In the genomic region with DNA sequence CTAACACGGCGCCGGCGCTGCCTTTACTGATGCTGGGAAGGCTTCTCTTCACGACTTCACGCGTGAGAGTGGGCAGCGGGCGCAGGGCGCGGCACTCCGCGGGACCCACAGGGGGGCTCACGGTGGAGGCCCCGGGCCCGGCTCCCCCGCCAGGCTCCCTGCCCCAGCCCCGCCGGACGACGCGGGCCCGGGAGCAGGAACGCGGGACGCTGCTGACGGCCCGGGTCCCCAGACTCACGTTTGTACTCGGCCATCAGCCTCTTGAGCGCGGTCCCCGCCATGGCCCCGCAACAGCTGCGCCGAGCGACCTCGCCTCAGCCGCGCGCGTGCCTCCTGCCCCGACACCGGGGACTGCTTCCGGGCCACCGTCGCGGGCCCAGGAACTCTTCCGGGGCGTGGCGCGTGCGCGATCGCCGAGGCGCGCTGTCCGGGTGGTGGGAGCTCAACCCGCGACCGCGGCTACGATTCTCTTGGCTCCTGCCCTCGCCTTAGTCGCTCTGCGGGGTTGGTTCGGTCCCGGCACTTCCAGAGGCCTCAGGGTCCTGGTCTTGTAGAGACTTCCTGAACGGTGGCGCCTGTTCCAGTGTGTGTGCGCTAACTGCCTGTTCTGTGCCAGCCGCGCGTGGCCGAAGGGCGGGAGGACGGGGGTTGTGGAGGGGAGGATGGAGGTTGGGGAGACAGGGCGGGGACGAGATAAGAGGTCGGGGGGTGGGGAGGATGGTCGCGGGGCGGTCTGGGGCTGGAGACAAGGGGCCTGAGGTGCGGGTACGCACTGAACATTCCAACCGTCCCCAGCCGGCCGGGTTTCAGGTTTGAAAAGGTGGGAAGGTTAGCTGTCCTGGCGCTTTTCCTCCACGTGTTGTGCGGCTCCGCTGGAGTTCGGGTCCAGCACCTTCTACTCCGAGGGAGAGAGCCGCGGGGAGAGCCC, we compare ENCODE assay signal across 1 cellular context.
TF ChIP-seq lines count a peak whose summit lies in the region.

A gene with protein sequence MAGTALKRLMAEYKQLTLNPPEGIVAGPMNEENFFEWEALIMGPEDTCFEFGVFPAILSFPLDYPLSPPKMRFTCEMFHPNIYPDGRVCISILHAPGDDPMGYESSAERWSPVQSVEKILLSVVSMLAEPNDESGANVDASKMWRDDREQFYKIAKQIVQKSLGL (minus strand): TSS at position 353 of the 928 bp plus-strand sequence. CDS start 72 bp downstream, at position 281.

TF ChIP-seq in HepG2, 621 proteins besides CTCF, POLR2A, EP300 and RAD21 (continued from another document and continues in another):
- TF ChIP-seq ZNF839 (CRISPR knock-in tag; IDR thresholded peaks at IDR 0.05; ENCODE audit: borderline replicate concordance), result no peak
- peak; percentile 86 for TF ChIP-seq KDM2A (CRISPR knock-in tag; IDR thresholded peaks at IDR 0.05; ENCODE audit: borderline replicate concordance, low read depth)
- 0 out of 2 replicates have a peak, but pooled peaks have one; percentile 31 for TF ChIP-seq ZNF75D (CRISPR knock-in tag; IDR thresholded peaks at IDR 0.05; ENCODE audit: borderline replicate concordance)
- TF ChIP-seq ZNF720 (CRISPR knock-in tag; IDR thresholded peaks at IDR 0.05), result 0 out of 2 replicates have a peak, but pooled peaks have one; percentile 22
- TF ChIP-seq ZSCAN25 (CRISPR knock-in tag; IDR thresholded peaks at IDR 0.05), result peak; percentile 40; the same call in 1 of the 2 replicates
- TF ChIP-seq, protein P1, sequence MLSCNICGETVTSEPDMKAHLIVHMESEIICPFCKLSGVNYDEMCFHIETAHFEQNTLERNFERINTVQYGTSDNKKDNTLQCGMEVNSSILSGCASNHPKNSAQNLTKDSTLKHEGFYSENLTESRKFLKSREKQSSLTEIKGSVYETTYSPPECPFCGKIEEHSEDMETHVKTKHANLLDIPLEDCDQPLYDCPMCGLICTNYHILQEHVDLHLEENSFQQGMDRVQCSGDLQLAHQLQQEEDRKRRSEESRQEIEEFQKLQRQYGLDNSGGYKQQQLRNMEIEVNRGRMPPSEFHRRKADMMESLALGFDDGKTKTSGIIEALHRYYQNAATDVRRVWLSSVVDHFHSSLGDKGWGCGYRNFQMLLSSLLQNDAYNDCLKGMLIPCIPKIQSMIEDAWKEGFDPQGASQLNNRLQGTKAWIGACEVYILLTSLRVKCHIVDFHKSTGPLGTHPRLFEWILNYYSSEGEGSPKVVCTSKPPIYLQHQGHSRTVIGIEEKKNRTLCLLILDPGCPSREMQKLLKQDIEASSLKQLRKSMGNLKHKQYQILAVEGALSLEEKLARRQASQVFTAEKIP (CRISPR knock-in tag; IDR thresholded peaks at IDR 0.05; ENCODE audit: borderline replicate concordance), result no peak
- TF ChIP-seq TCF7 (IDR thresholded peaks at IDR 0.05; ENCODE audit: low read depth), result no peak
- TF ChIP-seq ZNF446 (CRISPR knock-in tag; IDR thresholded peaks at IDR 0.05), result peak; percentile 56; the same call in 1 of the 2 replicates
- TF ChIP-seq MLLT10 (CRISPR knock-in tag; IDR thresholded peaks at IDR 0.05), result no peak
- no peak for TF ChIP-seq TP53 (CRISPR knock-in tag; conservative IDR thresholded peaks at IDR 0.05)
- TF ChIP-seq ZBTB3 (CRISPR knock-in tag; IDR thresholded peaks at IDR 0.05; ENCODE audit: borderline replicate concordance, low read depth), result no peak
- peak; percentile 29; the same call in 1 of the 2 replicates for TF ChIP-seq KLF12 (CRISPR knock-in tag; IDR thresholded peaks at IDR 0.05; ENCODE audit: borderline replicate concordance)
- peak; percentile 85 for TF ChIP-seq ZC3H13 (CRISPR knock-in tag; IDR thresholded peaks at IDR 0.05)
- TF ChIP-seq, protein P2, sequence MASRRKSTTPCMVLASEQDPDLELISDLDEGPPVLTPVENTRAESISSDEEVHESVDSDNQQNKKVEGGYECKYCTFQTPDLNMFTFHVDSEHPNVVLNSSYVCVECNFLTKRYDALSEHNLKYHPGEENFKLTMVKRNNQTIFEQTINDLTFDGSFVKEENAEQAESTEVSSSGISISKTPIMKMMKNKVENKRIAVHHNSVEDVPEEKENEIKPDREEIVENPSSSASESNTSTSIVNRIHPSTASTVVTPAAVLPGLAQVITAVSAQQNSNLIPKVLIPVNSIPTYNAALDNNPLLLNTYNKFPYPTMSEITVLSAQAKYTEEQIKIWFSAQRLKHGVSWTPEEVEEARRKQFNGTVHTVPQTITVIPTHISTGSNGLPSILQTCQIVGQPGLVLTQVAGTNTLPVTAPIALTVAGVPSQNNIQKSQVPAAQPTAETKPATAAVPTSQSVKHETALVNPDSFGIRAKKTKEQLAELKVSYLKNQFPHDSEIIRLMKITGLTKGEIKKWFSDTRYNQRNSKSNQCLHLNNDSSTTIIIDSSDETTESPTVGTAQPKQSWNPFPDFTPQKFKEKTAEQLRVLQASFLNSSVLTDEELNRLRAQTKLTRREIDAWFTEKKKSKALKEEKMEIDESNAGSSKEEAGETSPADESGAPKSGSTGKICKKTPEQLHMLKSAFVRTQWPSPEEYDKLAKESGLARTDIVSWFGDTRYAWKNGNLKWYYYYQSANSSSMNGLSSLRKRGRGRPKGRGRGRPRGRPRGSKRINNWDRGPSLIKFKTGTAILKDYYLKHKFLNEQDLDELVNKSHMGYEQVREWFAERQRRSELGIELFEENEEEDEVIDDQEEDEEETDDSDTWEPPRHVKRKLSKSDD (CRISPR knock-in tag; IDR thresholded peaks at IDR 0.05; ENCODE audit: low read depth), result peak; percentile 56; the same call in 1 of the 2 replicates
- TF ChIP-seq ZNF331 (CRISPR knock-in tag; IDR thresholded peaks at IDR 0.05), result peak; percentile 58; the same call in 1 of the 2 replicates
- no peak for TF ChIP-seq HNRNPH1 (optimal IDR thresholded peaks at IDR 0.05; ENCODE audit: low read depth, low read length)
- no peak for TF ChIP-seq U2AF1 (optimal IDR thresholded peaks at IDR 0.05; ENCODE audit: low read depth, low read length)
- TF ChIP-seq ZNF792 (CRISPR knock-in tag; IDR thresholded peaks at IDR 0.05), result peak; percentile 84
- TF ChIP-seq, protein P3, sequence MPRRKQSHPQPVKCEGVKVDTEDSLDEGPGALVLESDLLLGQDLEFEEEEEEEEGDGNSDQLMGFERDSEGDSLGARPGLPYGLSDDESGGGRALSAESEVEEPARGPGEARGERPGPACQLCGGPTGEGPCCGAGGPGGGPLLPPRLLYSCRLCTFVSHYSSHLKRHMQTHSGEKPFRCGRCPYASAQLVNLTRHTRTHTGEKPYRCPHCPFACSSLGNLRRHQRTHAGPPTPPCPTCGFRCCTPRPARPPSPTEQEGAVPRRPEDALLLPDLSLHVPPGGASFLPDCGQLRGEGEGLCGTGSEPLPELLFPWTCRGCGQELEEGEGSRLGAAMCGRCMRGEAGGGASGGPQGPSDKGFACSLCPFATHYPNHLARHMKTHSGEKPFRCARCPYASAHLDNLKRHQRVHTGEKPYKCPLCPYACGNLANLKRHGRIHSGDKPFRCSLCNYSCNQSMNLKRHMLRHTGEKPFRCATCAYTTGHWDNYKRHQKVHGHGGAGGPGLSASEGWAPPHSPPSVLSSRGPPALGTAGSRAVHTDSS (CRISPR knock-in tag; conservative IDR thresholded peaks at IDR 0.05), result no peak
- TF ChIP-seq, protein P4, sequence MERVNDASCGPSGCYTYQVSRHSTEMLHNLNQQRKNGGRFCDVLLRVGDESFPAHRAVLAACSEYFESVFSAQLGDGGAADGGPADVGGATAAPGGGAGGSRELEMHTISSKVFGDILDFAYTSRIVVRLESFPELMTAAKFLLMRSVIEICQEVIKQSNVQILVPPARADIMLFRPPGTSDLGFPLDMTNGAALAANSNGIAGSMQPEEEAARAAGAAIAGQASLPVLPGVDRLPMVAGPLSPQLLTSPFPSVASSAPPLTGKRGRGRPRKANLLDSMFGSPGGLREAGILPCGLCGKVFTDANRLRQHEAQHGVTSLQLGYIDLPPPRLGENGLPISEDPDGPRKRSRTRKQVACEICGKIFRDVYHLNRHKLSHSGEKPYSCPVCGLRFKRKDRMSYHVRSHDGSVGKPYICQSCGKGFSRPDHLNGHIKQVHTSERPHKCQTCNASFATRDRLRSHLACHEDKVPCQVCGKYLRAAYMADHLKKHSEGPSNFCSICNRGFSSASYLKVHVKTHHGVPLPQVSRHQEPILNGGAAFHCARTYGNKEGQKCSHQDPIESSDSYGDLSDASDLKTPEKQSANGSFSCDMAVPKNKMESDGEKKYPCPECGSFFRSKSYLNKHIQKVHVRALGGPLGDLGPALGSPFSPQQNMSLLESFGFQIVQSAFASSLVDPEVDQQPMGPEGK (CRISPR knock-in tag; IDR thresholded peaks at IDR 0.05), result no peak
- TF ChIP-seq ZNF619 (CRISPR knock-in tag; IDR thresholded peaks at IDR 0.05), result no peak
- TF ChIP-seq, protein P5, sequence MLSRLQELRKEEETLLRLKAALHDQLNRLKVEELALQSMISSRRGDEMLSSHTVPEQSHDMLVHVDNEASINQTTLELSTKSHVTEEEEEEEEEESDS (CRISPR knock-in tag; IDR thresholded peaks at IDR 0.05; ENCODE audit: borderline replicate concordance), result no peak
- no peak for TF ChIP-seq SCMH1 (CRISPR knock-in tag; IDR thresholded peaks at IDR 0.05; ENCODE audit: borderline replicate concordance)
- no peak for TF ChIP-seq PHF5A (CRISPR knock-in tag; IDR thresholded peaks at IDR 0.05; ENCODE audit: low read depth, unreplicated experiment)
- TF ChIP-seq, protein P6, sequence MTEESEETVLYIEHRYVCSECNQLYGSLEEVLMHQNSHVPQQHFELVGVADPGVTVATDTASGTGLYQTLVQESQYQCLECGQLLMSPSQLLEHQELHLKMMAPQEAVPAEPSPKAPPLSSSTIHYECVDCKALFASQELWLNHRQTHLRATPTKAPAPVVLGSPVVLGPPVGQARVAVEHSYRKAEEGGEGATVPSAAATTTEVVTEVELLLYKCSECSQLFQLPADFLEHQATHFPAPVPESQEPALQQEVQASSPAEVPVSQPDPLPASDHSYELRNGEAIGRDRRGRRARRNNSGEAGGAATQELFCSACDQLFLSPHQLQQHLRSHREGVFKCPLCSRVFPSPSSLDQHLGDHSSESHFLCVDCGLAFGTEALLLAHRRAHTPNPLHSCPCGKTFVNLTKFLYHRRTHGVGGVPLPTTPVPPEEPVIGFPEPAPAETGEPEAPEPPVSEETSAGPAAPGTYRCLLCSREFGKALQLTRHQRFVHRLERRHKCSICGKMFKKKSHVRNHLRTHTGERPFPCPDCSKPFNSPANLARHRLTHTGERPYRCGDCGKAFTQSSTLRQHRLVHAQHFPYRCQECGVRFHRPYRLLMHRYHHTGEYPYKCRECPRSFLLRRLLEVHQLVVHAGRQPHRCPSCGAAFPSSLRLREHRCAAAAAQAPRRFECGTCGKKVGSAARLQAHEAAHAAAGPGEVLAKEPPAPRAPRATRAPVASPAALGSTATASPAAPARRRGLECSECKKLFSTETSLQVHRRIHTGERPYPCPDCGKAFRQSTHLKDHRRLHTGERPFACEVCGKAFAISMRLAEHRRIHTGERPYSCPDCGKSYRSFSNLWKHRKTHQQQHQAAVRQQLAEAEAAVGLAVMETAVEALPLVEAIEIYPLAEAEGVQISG (CRISPR knock-in tag; IDR thresholded peaks at IDR 0.05), result peak; percentile 87
- TF ChIP-seq, protein P7, sequence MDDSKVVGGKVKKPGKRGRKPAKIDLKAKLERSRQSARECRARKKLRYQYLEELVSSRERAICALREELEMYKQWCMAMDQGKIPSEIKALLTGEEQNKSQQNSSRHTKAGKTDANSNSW (CRISPR knock-in tag; IDR thresholded peaks at IDR 0.05; ENCODE audit: borderline replicate concordance), result peak; percentile 85; the same call in 1 of the 2 replicates
- TF ChIP-seq, protein P8, sequence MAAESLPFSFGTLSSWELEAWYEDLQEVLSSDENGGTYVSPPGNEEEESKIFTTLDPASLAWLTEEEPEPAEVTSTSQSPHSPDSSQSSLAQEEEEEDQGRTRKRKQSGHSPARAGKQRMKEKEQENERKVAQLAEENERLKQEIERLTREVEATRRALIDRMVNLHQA (CRISPR knock-in tag; IDR thresholded peaks at IDR 0.05), result no peak
- no peak for TF ChIP-seq ZMYM2 (CRISPR knock-in tag; IDR thresholded peaks at IDR 0.05)
- TF ChIP-seq TBX2 (CRISPR knock-in tag; IDR thresholded peaks at IDR 0.05; ENCODE audit: borderline replicate concordance), result peak; percentile 83
- TF ChIP-seq, protein P9, sequence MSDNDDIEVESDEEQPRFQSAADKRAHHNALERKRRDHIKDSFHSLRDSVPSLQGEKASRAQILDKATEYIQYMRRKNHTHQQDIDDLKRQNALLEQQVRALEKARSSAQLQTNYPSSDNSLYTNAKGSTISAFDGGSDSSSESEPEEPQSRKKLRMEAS (IDR thresholded peaks at IDR 0.05), result peak; percentile 98
- peak; percentile 60; the same call in 1 of the 2 replicates for TF ChIP-seq FOXC1 (CRISPR knock-in tag; IDR thresholded peaks at IDR 0.05; ENCODE audit: borderline replicate concordance)
- peak; percentile 79 for TF ChIP-seq ASH2L (IDR thresholded peaks at IDR 0.05; ENCODE audit: insufficient read length, low read depth, low read length)
- TF ChIP-seq ZNF564 (CRISPR knock-in tag; IDR thresholded peaks at IDR 0.05), result peak; percentile 67
- TF ChIP-seq TAF1 (CRISPR knock-in tag; IDR thresholded peaks at IDR 0.05), result peak; percentile 82
- no peak for TF ChIP-seq KAT2B (IDR thresholded peaks at IDR 0.05; ENCODE audit: borderline replicate concordance, low read depth, low read length)
- no peak for TF ChIP-seq ZNF30 (CRISPR knock-in tag; IDR thresholded peaks at IDR 0.05)
- peak; percentile 90 for TF ChIP-seq KDM5A (IDR thresholded peaks at IDR 0.05; ENCODE audit: borderline replicate concordance, low read length)
- no peak for TF ChIP-seq SSRP1 (CRISPR knock-in tag; IDR thresholded peaks at IDR 0.05)
- no peak for TF ChIP-seq PAF1 (CRISPR knock-in tag; IDR thresholded peaks at IDR 0.05)
- TF ChIP-seq, protein P10, sequence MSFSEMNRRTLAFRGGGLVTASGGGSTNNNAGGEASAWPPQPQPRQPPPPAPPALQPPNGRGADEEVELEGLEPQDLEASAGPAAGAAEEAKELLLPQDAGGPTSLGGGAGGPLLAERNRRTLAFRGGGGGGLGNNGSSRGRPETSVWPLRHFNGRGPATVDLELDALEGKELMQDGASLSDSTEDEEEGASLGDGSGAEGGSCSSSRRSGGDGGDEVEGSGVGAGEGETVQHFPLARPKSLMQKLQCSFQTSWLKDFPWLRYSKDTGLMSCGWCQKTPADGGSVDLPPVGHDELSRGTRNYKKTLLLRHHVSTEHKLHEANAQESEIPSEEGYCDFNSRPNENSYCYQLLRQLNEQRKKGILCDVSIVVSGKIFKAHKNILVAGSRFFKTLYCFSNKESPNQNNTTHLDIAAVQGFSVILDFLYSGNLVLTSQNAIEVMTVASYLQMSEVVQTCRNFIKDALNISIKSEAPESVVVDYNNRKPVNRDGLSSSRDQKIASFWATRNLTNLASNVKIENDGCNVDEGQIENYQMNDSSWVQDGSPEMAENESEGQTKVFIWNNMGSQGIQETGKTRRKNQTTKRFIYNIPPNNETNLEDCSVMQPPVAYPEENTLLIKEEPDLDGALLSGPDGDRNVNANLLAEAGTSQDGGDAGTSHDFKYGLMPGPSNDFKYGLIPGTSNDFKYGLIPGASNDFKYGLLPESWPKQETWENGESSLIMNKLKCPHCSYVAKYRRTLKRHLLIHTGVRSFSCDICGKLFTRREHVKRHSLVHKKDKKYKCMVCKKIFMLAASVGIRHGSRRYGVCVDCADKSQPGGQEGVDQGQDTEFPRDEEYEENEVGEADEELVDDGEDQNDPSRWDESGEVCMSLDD (CRISPR knock-in tag; IDR thresholded peaks at IDR 0.05; ENCODE audit: borderline replicate concordance), result no peak
- TF ChIP-seq YY1 (IDR thresholded peaks at IDR 0.05; ENCODE audit: insufficient read depth, insufficient replicate concordance, low read depth, low read length), result peak; percentile 53
- TF ChIP-seq ZNF841 (CRISPR knock-in tag; IDR thresholded peaks at IDR 0.05; ENCODE audit: borderline replicate concordance), result 0 out of 2 replicates have a peak, but pooled peaks have one; percentile 23
